Comparison of ENCODE assay signal across 16 cellular contexts in the genomic region with DNA sequence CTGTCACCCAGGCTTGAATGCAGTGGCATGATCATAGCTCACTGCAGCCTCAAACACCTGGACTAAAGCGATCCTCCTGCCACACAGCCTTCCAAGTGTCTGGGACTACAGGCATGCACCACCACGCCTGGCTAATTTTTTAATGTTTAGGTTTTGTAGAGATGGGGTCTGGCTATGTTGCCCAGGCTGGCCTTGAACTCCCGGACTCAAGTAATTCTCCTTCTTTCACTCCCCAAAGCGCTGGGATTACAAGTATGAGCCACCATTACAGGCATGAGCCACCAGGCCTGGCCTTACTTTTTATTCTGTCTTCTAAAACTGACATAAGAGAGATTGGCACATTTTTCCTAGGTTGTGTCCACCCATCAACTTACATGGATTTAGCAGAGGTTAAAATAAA. TPM values are rescaled to one million over a fixed set of nuclear protein-coding genes. Genes with fewer than 3 reads are reported as not detected.
"Had no signal": no experiment of that assay in that cellular context is flagged by ENCODE, and none has a peak within 500 bp of the region (broad histone marks: within the 10 kb centered on the region; RNA-seq: fewer than 3 reads in every experiment).

No MANE protein-coding gene starts in this region.

- H3K4me1 Mint-ChIP-seq: activated naive CD4-positive, alpha-beta T cell treated with anti-CD3 and anti-CD28 coated beads, Interleukin-2, amount 50 U/mL, for 24 hours; memory B cell; stimulated activated naive B cell treated with anti-CD40 and anti-IgM and Interleukin-4, amounts not matched to agents 10 μg/mL and 1 μg/mL and 100 μg/mL, for 72 hours had no signal

- H2AFZ ChIP-seq: neural progenitor cell had no signal

- H3K27me3 ChIP-seq: neural progenitor cell, ovary had no signal

- DNase-seq: activated CD4-positive, alpha-beta T cell treated with anti-CD3 and anti-CD28 coated beads, Interleukin-2, amount 50 U/mL, for 4 hours; activated CD4-positive, CD25-positive, alpha-beta regulatory T cell treated with anti-CD3 and anti-CD28 coated beads, Interleukin-2, amount 50 U/mL, for 72 hours; activated effector memory CD4-positive, alpha-beta T cell treated with Interleukin-2 at 50 U/mL for 16 hours; activated T-cell treated with anti-CD3 and anti-CD28 coated beads, Interleukin-2, amount 50 U/mL, for 24 hours; cerebellar nuclear complex; dermis blood vessel endothelial cell; ovary; retina; spleen; stimulated activated CD4-positive, alpha-beta T cell treated with anti-CD3 and anti-CD28 coated beads, Interleukin-1b, Interleukin-23, amount 100 ng/mL, for 48 hours; stimulated activated naive B cell treated with anti-CD40 and anti-IgM and Interleukin-4, amounts not matched to agents 10 μg/mL and 1 μg/mL and 100 μg/mL, for 72 hours had no signal

- H3K4me2 ChIP-seq: neural progenitor cell had no signal

- H3K27ac Mint-ChIP-seq: activated naive CD4-positive, alpha-beta T cell treated with anti-CD3 and anti-CD28 coated beads, Interleukin-2, amount 50 U/mL, for 24 hours; activated T-cell treated with anti-CD3 and anti-CD28 coated beads, Interleukin-2, amount 50 U/mL, for 24 hours; memory B cell; stimulated activated naive B cell treated with anti-CD40 and anti-IgM and Interleukin-4, amounts not matched to agents 10 μg/mL and 1 μg/mL and 100 μg/mL, for 72 hours had no signal

- H3K27ac ChIP-seq: neural progenitor cell, ovary, spleen had no signal

- H3K27me3 Mint-ChIP-seq: stimulated activated naive B cell treated with anti-CD40 and anti-IgM and Interleukin-4, amounts not matched to agents 10 μg/mL and 1 μg/mL and 100 μg/mL, for 72 hours had no signal

- H3K36me3 Mint-ChIP-seq: activated naive CD4-positive, alpha-beta T cell treated with anti-CD3 and anti-CD28 coated beads, Interleukin-2, amount 50 U/mL, for 24 hours; brain; memory B cell; neural progenitor cell; stimulated activated naive B cell treated with anti-CD40 and anti-IgM and Interleukin-4, amounts not matched to agents 10 μg/mL and 1 μg/mL and 100 μg/mL, for 72 hours had no signal

- H3K36me3 ChIP-seq: neural progenitor cell, ovary, spleen had no signal

- H3K9me3 Mint-ChIP-seq: activated naive CD4-positive, alpha-beta T cell treated with anti-CD3 and anti-CD28 coated beads, Interleukin-2, amount 50 U/mL, for 24 hours; activated T-cell treated with anti-CD3 and anti-CD28 coated beads, Interleukin-2, amount 50 U/mL, for 24 hours; neural progenitor cell; stimulated activated naive B cell treated with anti-CD40 and anti-IgM and Interleukin-4, amounts not matched to agents 10 μg/mL and 1 μg/mL and 100 μg/mL, for 72 hours had no signal

- H3K4me1 ChIP-seq: spleen had no signal

- H3K9me3 ChIP-seq: ovary, spleen had no signal

- H3K4me3 Mint-ChIP-seq: activated naive CD4-positive, alpha-beta T cell treated with anti-CD3 and anti-CD28 coated beads, Interleukin-2, amount 50 U/mL, for 24 hours; activated T-cell treated with anti-CD3 and anti-CD28 coated beads, Interleukin-2, amount 50 U/mL, for 24 hours; memory B cell; neural progenitor cell; stimulated activated naive B cell treated with anti-CD40 and anti-IgM and Interleukin-4, amounts not matched to agents 10 μg/mL and 1 μg/mL and 100 μg/mL, for 72 hours had no signal

- H3K4me3 ChIP-seq: neural progenitor cell, ovary, spleen had no signal

RNA-seq across cellular contexts. Expression of gene TACC2, which starts 33.3 kb away (rescaled TPM):
- total RNA-seq: T-helper 2 cell treated with Interferon-gamma antibody and Interleukin-4, amounts not matched to agents 100 ng/mL and 5 ng/mL, for 36 hours had no signal
